Comparison of ENCODE assay signal across 13 cellular contexts in genomic region chr11:102494216-102494615, GRCh38. TPM values are rescaled to one million over a fixed set of nuclear protein-coding genes. Genes with fewer than 3 reads are reported as not detected.
DNase-seq lines count a peak whose midpoint lies in the region; ATAC-seq and TF ChIP-seq lines count a peak whose summit lies in the region.
"Had no signal": no experiment of that assay in that cellular context is flagged by ENCODE, and none has a peak within 500 bp of the region (broad histone marks: within the 10 kb centered on the region; RNA-seq: fewer than 3 reads in every experiment).

No MANE protein-coding gene starts in this region.

- in situ Hi-C loops in ACHN (cut with HindIII; ENCODE audit: low pct_ligation_motif_present, low pct_unique_long_range_greater_than_20kb, low sequenced_read_pairs), result no loop called here

- TF ChIP-seq POLR2A in body of pancreas (IDR thresholded peaks at IDR 0.05), result no peak

- no peak overlapping the region for H3K27ac ChIP-seq in body of pancreas
- H3K27ac ChIP-seq: esophagus muscularis mucosa had no signal

- peak; percentile 20 for DNase-seq in ACHN
- peak; percentile 83 for DNase-seq in HT1080 (ENCODE audit: low read depth)
- DNase-seq in body of pancreas, result peak in 2 of 4 donors; percentile 43
- DNase-seq in left colon, result peak; percentile 35 to 54
- no peak for DNase-seq in cerebellar cortex (ENCODE audit: low spot score)
- DNase-seq in Right ventricle myocardium inferior (ENCODE audit: missing footprints), result no peak
- DNase-seq: activated T-cell treated with anti-CD3 and anti-CD28 coated beads, Interleukin-2, amount 50 U/mL, for 24 hours; MV-4-11; NCI-H526 had no signal

- 37 to 44% methylated on average over 6 of the region's 6 CpGs for WGBS in body of pancreas, 2 donors

- intact Hi-C loops in body of pancreas (cut with DNase I) (loop anchor here (10.0 kb wide), 1 partner anchor 99 kb away; no protein-coding TSS in a partner anchor), left colon (cut with DNase I, micrococcal nuclease) (loop anchor here in 1 of 2 donors (10.0 kb wide), 1 partner anchor 99 kb away; no protein-coding TSS in a partner anchor), Right ventricle myocardium inferior (cut with DNase I) (no loop called here)

- TF ChIP-seq CTCF in body of pancreas (IDR thresholded peaks at IDR 0.05), result no peak

- no peaks in the 10 kb centered on the region for H3K36me3 ChIP-seq in body of pancreas (replicated peaks in 1 of 2; ENCODE audit: insufficient read depth in 1 of 2, low read depth in 2 of 2)
- H3K36me3 ChIP-seq: esophagus muscularis mucosa had no signal

- H3K4me1 ChIP-seq in body of pancreas, result peaks cover 5% of the 10 kb centered on the region

- no peaks in the 10 kb centered on the region for H3K9me3 ChIP-seq in body of pancreas
- H3K9me3 ChIP-seq: esophagus muscularis mucosa had no signal

- H3K27me3 ChIP-seq in body of pancreas, result no peaks in the 10 kb centered on the region
- H3K27me3 ChIP-seq: esophagus muscularis mucosa had no signal

- ATAC-seq in body of pancreas (peak; percentile 60), left colon (peak; percentile 86), GM18520 (IDR thresholded peaks at IDR 0.05; ENCODE audit: unreplicated experiment) (no peak), Right ventricle myocardium inferior (no peak), GM18907 (IDR thresholded peaks at IDR 0.05; ENCODE audit: unreplicated experiment) (no peak)

- H3K4me3 ChIP-seq in body of pancreas, result no peak overlapping the region
- H3K4me3 ChIP-seq: esophagus muscularis mucosa had no signal

RNA-seq across cellular contexts. Expression of gene MMP7, which starts 36.3 kb away (rescaled TPM):
- total RNA-seq in HT1080 (2014; rRNA removed; shearing (Covaris generic)), result not detected in 2 replicates
- not detected in 2 replicates for polyA plus RNA-seq in HT1080 (2015; cell fraction: cytosol; rRNA removed)
- polyA plus RNA-seq in HT1080 (2015; cell fraction: nucleus; rRNA removed), result not detected in 2 replicates
- total RNA-seq in body of pancreas (100 to 1,000 TPM in 1 of 2 donors, 10 to 100 TPM in 1; 54.5 to 105 TPM), left colon (not detected), Right ventricle myocardium inferior (not detected)
- total RNA-seq: esophagus muscularis mucosa had no signal
- polyA plus RNA-seq: AG04450 had no signal

RNA-seq across cellular contexts. Expression of gene TMEM123, which starts 41.7 kb away (rescaled TPM):
- 107 and 166 TPM in 2 replicates for total RNA-seq in HT1080 (2014; rRNA removed; shearing (Covaris generic))
- 185 and 223 TPM in 2 replicates for polyA plus RNA-seq in HT1080 (2015; cell fraction: cytosol; rRNA removed)
- 76.6 and 85.0 TPM in 2 replicates for polyA plus RNA-seq in HT1080 (2015; cell fraction: nucleus; rRNA removed)
- total RNA-seq in body of pancreas (10 to 100 TPM; 40.2 to 82.5 TPM), left colon (100 to 1,000 TPM; 105 to 114 TPM), Right ventricle myocardium inferior (80.0 TPM)

Comparison
In these comparisons a context has a peak if more than half of its experiments do, and no peak if none do; other contexts are left out.
1. DNase-seq: peak in ACHN (single experiment), HT1080 (single experiment) and left colon (2 of 2); none in cerebellar cortex (single experiment) and Right ventricle myocardium inferior (single experiment).
2. ATAC-seq: peak in body of pancreas (single experiment) and left colon (single experiment); none in GM18520 (single experiment), Right ventricle myocardium inferior (single experiment) and GM18907 (single experiment).
3. RNA of gene MMP7, which starts 36.3 kb away (total RNA-seq): 54.5 to 105 TPM in body of pancreas; not detected in left colon, not detected in HT1080 and not detected in Right ventricle myocardium inferior (single experiment); every median in the first group is over 10 times any median in the second.